In the genomic region with DNA sequence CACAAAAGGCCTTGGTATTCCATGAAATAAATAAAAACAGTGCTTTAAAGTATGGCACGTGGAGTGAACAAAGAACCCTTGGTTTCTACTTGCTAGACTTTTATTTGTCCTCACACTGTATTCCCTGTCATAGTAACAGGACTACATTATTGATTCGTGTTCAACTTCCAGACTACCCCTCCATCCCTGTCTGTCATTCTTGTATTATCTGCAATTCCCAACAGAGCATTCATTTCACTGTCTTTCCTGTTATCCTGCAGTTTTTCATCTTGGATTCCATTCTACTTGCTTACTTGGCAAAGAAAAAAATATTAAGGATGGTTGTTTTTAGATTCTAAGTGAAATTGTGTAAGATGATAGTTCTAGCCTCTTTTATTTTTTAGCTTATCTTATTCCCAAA, we compare ENCODE assay signal across 15 cellular contexts.
DNase-seq lines count a peak whose midpoint lies in the region; ATAC-seq and TF ChIP-seq lines count a peak whose summit lies in the region.
"Had no signal": no experiment of that assay in that cellular context is flagged by ENCODE, and none has a peak within 500 bp of the region (broad histone marks: within the 10 kb centered on the region; RNA-seq: fewer than 3 reads in every experiment).

No MANE protein-coding gene starts in this region.

- peak overlapping the region; percentile 33 for H3K4me2 ChIP-seq in neural progenitor cell
- H3K4me2 ChIP-seq: A549 had no signal

- no peak overlapping the region for H3K4me3 ChIP-seq in neural progenitor cell
- H3K4me3 ChIP-seq: A549, HAP-1 had no signal

- no peak for ATAC-seq in GM18520 (IDR thresholded peaks at IDR 0.05; ENCODE audit: unreplicated experiment)
- ATAC-seq: A549 had no signal

- DNase-seq in NCI-H526 (lab: John Stamatoyannopoulos, UW): peak; percentile 13 to 22
- DNase-seq in NCI-H526 treated with DMSO at 0.1 percent for 48 hours (lab: John Stamatoyannopoulos, UW): no peak
- no peak for DNase-seq in neural progenitor cell (ENCODE audit: low spot score)
- no peak for DNase-seq in NCI-H2196 (lab: John Stamatoyannopoulos, UW; ENCODE audit: unreplicated experiment)
- DNase-seq: 8988T; Caco-2; CD4-positive, alpha-beta memory T cell; DMS153; GF-D8; GOT3; HFFc6 had no signal

- no peak overlapping the region for H2AFZ ChIP-seq in neural progenitor cell (replicated peaks)

- H3F3A ChIP-seq in neural progenitor cell (ENCODE audit: low read depth): peaks cover 21% of the 10 kb centered on the region

- H3K4me1 Mint-ChIP-seq in brain: peaks cover 17% of the 10 kb centered on the region
- peaks cover 18% of the 10 kb centered on the region for H3K4me1 Mint-ChIP-seq in neural progenitor cell
- H3K4me1 Mint-ChIP-seq: CD4-positive, alpha-beta memory T cell had no signal

- H3K36me3 ChIP-seq in neural progenitor cell: no peaks in the 10 kb centered on the region
- H3K36me3 ChIP-seq: HAP-1 had no signal

- no peaks in the 10 kb centered on the region for H3K27me3 ChIP-seq in neural progenitor cell

- H3K9ac ChIP-seq in neural progenitor cell: no peak overlapping the region

- peaks cover 6 to 27% (median 20%) of the 10 kb centered on the region in 5 experiments for H3K9me3 Mint-ChIP-seq in brain
- peaks cover 27% of the 10 kb centered on the region for H3K9me3 Mint-ChIP-seq in neural progenitor cell

- H3K36me3 Mint-ChIP-seq in brain: peaks cover 4% of the 10 kb centered on the region
- no peaks in the 10 kb centered on the region for H3K36me3 Mint-ChIP-seq in neural progenitor cell
- H3K36me3 Mint-ChIP-seq: CD4-positive, alpha-beta memory T cell had no signal

- H3K9me3 ChIP-seq in neural progenitor cell (ENCODE audit: low read depth): peaks cover 22% of the 10 kb centered on the region
- H3K9me3 ChIP-seq: A549, Caco-2, HAP-1 had no signal

- H3K27ac ChIP-seq in neural progenitor cell: no peak overlapping the region
- H3K27ac ChIP-seq: A549 had no signal

- H3K27ac Mint-ChIP-seq in brain (peak overlapping the region in 3 of 5 experiments; percentile 65 to 96 (median 89)), neural progenitor cell (peak overlapping the region; percentile 64)
- H3K27ac Mint-ChIP-seq: CD4-positive, alpha-beta memory T cell; HFFc6 had no signal

- H3K27me3 Mint-ChIP-seq in brain: peaks cover 3% of the 10 kb centered on the region
- H3K27me3 Mint-ChIP-seq in neural progenitor cell (ENCODE audit: insufficient read depth, low read depth): peaks cover 4% of the 10 kb centered on the region

- no peak overlapping the region for H3K4me3 Mint-ChIP-seq in brain
- no peak overlapping the region for H3K4me3 Mint-ChIP-seq in neural progenitor cell
- H3K4me3 Mint-ChIP-seq: CD4-positive, alpha-beta memory T cell; HFFc6 had no signal

- TF ChIP-seq CTCF in brain (conservative IDR thresholded peaks at IDR 0.05) (no peak), neural progenitor cell (IDR thresholded peaks at IDR 0.05) (no peak)

- no peaks in the 10 kb centered on the region for H4K20me1 ChIP-seq in neural progenitor cell (ENCODE audit: low read depth)

- no peaks in the 10 kb centered on the region for H3K79me2 ChIP-seq in neural progenitor cell (ENCODE audit: low read depth)

- peaks cover 24% of the 10 kb centered on the region for H3K4me1 ChIP-seq in neural progenitor cell
- H3K4me1 ChIP-seq: A549, Caco-2, HAP-1 had no signal

Comparison
In these comparisons a context has a peak if more than half of its experiments do, and no peak if none do; other contexts are left out.
1. DNase-seq: peak in NCI-H526 (2 of 2); none in NCI-H526 treated with DMSO at 0.1 percent for 48 hours (single experiment), neural progenitor cell (single experiment) and NCI-H2196 (single experiment).